8 cellular contexts compared by ENCODE assay signal in the genomic region with DNA sequence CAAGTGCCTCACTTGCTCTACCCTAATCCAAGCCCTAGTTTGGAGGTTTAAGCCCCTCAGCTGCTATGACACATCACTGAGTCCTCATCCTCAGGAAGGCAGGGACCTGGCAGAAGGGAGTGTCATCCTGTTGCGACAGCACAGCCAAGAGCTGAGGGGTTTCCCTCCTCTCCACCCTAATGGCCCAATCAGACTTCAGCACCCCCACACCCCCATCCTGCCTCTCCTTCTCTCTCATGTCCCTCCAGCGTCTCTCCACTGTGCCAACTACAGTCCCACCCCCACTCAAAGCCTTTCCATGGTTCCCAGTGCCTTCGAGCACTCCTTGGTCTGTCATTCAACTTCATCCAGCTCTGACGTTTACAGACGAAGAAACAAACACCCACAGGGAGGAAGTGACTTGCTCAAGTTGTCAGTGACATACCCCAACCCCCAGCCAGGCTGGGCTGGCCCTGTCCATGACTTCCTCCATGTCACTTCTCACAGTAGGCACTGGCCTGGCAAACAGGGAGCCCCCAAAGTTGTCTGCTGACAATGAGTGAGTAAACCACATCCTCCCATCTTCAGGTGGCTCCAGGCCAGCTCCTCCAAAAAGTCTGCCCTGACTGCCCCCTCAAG. TPM values are rescaled to one million over a fixed set of nuclear protein-coding genes. Genes with fewer than 3 reads are reported as not detected.
DNase-seq lines count a peak whose midpoint lies in the region; ATAC-seq and TF ChIP-seq lines count a peak whose summit lies in the region.

No MANE protein-coding gene starts in this region.

- H3K4me3 Mint-ChIP-seq in T-helper 2 cell treated with Interferon-gamma antibody and Interleukin-4, amounts not matched to agents 5 μg/mL and 100 μg/mL, for 36 hours: peak overlapping the region; percentile 60

- H3K27ac Mint-ChIP-seq in T-helper 2 cell treated with Interferon-gamma antibody and Interleukin-4, amounts not matched to agents 5 μg/mL and 100 μg/mL, for 36 hours: peak overlapping the region; percentile 95

- peak; percentile 68 for DNase-seq in T-helper 2 cell treated with Interferon-gamma antibody and Interleukin-4, amounts not matched to agents 5 μg/mL and 100 μg/mL, for 36 hours (ENCODE audit: low spot score)
- DNase-seq in adrenal gland (peak in 4 of 7 donors; percentile 60 to 71 (median 66)), right lobe of liver (peak in 2 of 3 donors; percentile 70 to 78), NCI-H1436 treated with DMSO at 0.1 percent for 48 hours (lab: John Stamatoyannopoulos, UW) (no peak)
- peak; percentile 32 to 37 for DNase-seq in stimulated activated CD8-positive, alpha-beta memory T cell treated with anti-CD3 and anti-CD28 coated beads, Interleukin-2, amount 100 ng/mL, for 48 hours (ENCODE audit: low read depth in 2 of 2)

- H3K36me3 Mint-ChIP-seq in T-helper 2 cell treated with Interferon-gamma antibody and Interleukin-4, amounts not matched to agents 5 μg/mL and 100 μg/mL, for 36 hours (ENCODE audit: low read depth): peaks cover 6% of the 10 kb centered on the region

- POLR2A ChIA-PET in HEK293 (lab: Yijun Ruan, JAX): no interaction called here

- no peak overlapping the region for H3K27ac ChIP-seq in HEK293 (ENCODE audit: extremely low read depth, low read depth, low read length)
- H3K27ac ChIP-seq in adrenal gland: peak overlapping the region; percentile 8 to 88 (median 74)
- peak overlapping the region; percentile 26 to 75 (median 73) for H3K27ac ChIP-seq in right lobe of liver

- intact Hi-C loops in adrenal gland (cut with DNase I) (no loop called here), right lobe of liver (cut with DNase I) (no loop called here)

- WGBS in adrenal gland, 4 donors: 41 to 47% (median 44%) methylated on average over 5 of the region's 5 CpGs
- WGBS in right lobe of liver (ENCODE audit: insufficient coverage, low coverage, low lambda C conversion rate, missing lambda C conversion rate): 52% methylated on average over 4 of the region's 5 CpGs

- CTCF ChIA-PET in HEK293 (lab: Yijun Ruan, JAX): interaction anchor here (1.8 to 3.2 kb wide), 3 partner anchors 9 to 56 kb away, joined by 4 to 14 read pairs (median 5); no protein-coding TSS in a partner anchor

- TF ChIP-seq CTCF in HEK293 (tag by site-specific recombination; IDR thresholded peaks at IDR 0.05): no peak
- TF ChIP-seq CTCF in adrenal gland (IDR thresholded peaks at IDR 0.05): no peak
- no peak for TF ChIP-seq CTCF in right lobe of liver (IDR thresholded peaks at IDR 0.05)

- peaks cover 41% of the 10 kb centered on the region for H3K4me1 Mint-ChIP-seq in T-helper 2 cell treated with Interferon-gamma antibody and Interleukin-4, amounts not matched to agents 5 μg/mL and 100 μg/mL, for 36 hours (ENCODE audit: low read depth)

- H3K27me3 ChIP-seq in adrenal gland: no peaks in the 10 kb centered on the region
- H3K27me3 ChIP-seq in right lobe of liver: no peaks in the 10 kb centered on the region

- H3K9me3 ChIP-seq in HEK293 (ENCODE audit: control insufficient read depth, insufficient read depth, low read depth, low read length) (no peaks in the 10 kb centered on the region), adrenal gland (replicated peaks in 1 of 3) (no peaks in the 10 kb centered on the region), right lobe of liver (no peaks in the 10 kb centered on the region)

- H3K4me3 ChIP-seq in HEK293 (ENCODE audit: low read depth, low read length) (no peak overlapping the region), adrenal gland (no peak overlapping the region), right lobe of liver (no peak overlapping the region)

- TF ChIP-seq POLR2A in adrenal gland (IDR thresholded peaks at IDR 0.05) (no peak), right lobe of liver (IDR thresholded peaks at IDR 0.05) (no peak)

- H3K27me3 Mint-ChIP-seq in T-helper 2 cell treated with Interferon-gamma antibody and Interleukin-4, amounts not matched to agents 5 μg/mL and 100 μg/mL, for 36 hours (ENCODE audit: low read depth): no peaks in the 10 kb centered on the region

- no peaks in the 10 kb centered on the region for H3K9me3 Mint-ChIP-seq in T-helper 2 cell treated with Interferon-gamma antibody and Interleukin-4, amounts not matched to agents 5 μg/mL and 100 μg/mL, for 36 hours

- ATAC-seq in right lobe of liver (peak; percentile 48 to 60 (median 54)), GM19455 (IDR thresholded peaks at IDR 0.05; ENCODE audit: unreplicated experiment) (no peak), GM21576 (IDR thresholded peaks at IDR 0.05; ENCODE audit: unreplicated experiment) (no peak)

- H3K36me3 ChIP-seq in HEK293 (ENCODE audit: control insufficient read depth in 2 of 2, insufficient read depth in 1 of 2, low read length in 2 of 2): peaks cover 0 to 6% of the 10 kb centered on the region in 2 experiments; a peak in 1 of 3 replicates
- no peaks in the 10 kb centered on the region for H3K36me3 ChIP-seq in adrenal gland (replicated peaks in 1 of 2)
- H3K36me3 ChIP-seq in right lobe of liver: no peaks in the 10 kb centered on the region

- H3K4me1 ChIP-seq in HEK293 (ENCODE audit: control insufficient read depth, insufficient read depth, low read length) (no peaks in the 10 kb centered on the region), adrenal gland (replicated peaks in 1 of 2) (peaks cover 47 to 72% of the 10 kb centered on the region in 2 donors), right lobe of liver (peaks cover 0 to 12% (median under 1%) of the 10 kb centered on the region in 4 donors)

TF ChIP-seq in HEK293, 187 proteins besides CTCF, POLR2A, EP300 and RAD21 (continues in another document):
- TF ChIP-seq ZNF561 (tag by site-specific recombination; IDR thresholded peaks at IDR 0.05; ENCODE audit: borderline replicate concordance): no peak
- TF ChIP-seq SP2 (tag by site-specific recombination; IDR thresholded peaks at IDR 0.05): peak; percentile 38
- TF ChIP-seq ZNF600 (tag by site-specific recombination; IDR thresholded peaks at IDR 0.05): peak; percentile 45; the same call in 1 of the 2 replicates
- TF ChIP-seq, protein P1, sequence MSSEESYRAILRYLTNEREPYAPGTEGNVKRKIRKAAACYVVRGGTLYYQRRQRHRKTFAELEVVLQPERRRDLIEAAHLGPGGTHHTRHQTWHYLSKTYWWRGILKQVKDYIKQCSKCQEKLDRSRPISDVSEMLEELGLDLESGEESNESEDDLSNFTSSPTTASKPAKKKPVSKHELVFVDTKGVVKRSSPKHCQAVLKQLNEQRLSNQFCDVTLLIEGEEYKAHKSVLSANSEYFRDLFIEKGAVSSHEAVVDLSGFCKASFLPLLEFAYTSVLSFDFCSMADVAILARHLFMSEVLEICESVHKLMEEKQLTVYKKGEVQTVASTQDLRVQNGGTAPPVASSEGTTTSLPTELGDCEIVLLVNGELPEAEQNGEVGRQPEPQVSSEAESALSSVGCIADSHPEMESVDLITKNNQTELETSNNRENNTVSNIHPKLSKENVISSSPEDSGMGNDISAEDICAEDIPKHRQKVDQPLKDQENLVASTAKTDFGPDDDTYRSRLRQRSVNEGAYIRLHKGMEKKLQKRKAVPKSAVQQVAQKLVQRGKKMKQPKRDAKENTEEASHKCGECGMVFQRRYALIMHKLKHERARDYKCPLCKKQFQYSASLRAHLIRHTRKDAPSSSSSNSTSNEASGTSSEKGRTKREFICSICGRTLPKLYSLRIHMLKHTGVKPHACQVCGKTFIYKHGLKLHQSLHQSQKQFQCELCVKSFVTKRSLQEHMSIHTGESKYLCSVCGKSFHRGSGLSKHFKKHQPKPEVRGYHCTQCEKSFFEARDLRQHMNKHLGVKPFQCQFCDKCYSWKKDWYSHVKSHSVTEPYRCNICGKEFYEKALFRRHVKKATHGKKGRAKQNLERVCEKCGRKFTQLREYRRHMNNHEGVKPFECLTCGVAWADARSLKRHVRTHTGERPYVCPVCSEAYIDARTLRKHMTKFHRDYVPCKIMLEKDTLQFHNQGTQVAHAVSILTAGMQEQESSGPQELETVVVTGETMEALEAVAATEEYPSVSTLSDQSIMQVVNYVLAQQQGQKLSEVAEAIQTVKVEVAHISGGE (tag by site-specific recombination; conservative IDR thresholded peaks at IDR 0.05; ENCODE audit: low read depth): no peak
- TF ChIP-seq ZNF16 (tag by site-specific recombination; IDR thresholded peaks at IDR 0.05; ENCODE audit: low read depth): no peak
- no peak for TF ChIP-seq ZNF146 (tag by site-specific recombination; IDR thresholded peaks at IDR 0.05)
- no peak for TF ChIP-seq ZNF529 (tag by site-specific recombination; IDR thresholded peaks at IDR 0.05; ENCODE audit: insufficient replicate concordance)
- no peak for TF ChIP-seq ZNF837 (tag by site-specific recombination; IDR thresholded peaks at IDR 0.05)
- TF ChIP-seq ZNF629 (tag by site-specific recombination; IDR thresholded peaks at IDR 0.05): peak; percentile 45; the same call in 1 of the 2 replicates
- TF ChIP-seq ZNF621 (tag by site-specific recombination; IDR thresholded peaks at IDR 0.05): no peak
- no peak for TF ChIP-seq ZNF169 (tag by site-specific recombination; IDR thresholded peaks at IDR 0.05)
- no peak for TF ChIP-seq ZNF302 (tag by site-specific recombination; IDR thresholded peaks at IDR 0.05; ENCODE audit: low read depth)
- TF ChIP-seq ZNF112 (tag by site-specific recombination; IDR thresholded peaks at IDR 0.05): no peak
- TF ChIP-seq ZBTB21 (tag by site-specific recombination; IDR thresholded peaks at IDR 0.05): peak; percentile 26; the same call in 1 of the 2 replicates
- TF ChIP-seq, protein P2, sequence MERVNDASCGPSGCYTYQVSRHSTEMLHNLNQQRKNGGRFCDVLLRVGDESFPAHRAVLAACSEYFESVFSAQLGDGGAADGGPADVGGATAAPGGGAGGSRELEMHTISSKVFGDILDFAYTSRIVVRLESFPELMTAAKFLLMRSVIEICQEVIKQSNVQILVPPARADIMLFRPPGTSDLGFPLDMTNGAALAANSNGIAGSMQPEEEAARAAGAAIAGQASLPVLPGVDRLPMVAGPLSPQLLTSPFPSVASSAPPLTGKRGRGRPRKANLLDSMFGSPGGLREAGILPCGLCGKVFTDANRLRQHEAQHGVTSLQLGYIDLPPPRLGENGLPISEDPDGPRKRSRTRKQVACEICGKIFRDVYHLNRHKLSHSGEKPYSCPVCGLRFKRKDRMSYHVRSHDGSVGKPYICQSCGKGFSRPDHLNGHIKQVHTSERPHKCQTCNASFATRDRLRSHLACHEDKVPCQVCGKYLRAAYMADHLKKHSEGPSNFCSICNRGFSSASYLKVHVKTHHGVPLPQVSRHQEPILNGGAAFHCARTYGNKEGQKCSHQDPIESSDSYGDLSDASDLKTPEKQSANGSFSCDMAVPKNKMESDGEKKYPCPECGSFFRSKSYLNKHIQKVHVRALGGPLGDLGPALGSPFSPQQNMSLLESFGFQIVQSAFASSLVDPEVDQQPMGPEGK (tag by site-specific recombination; IDR thresholded peaks at IDR 0.05): 0 out of 2 replicates have a peak, but pooled peaks have one; percentile 23

RNA-seq across cellular contexts. Expression of a gene that starts 15.6 kb away (rescaled TPM):
- total RNA-seq in adrenal gland (100 to 1,000 TPM; 103 to 216 (median 153) TPM), right lobe of liver (10 to 100 TPM; 32.9 to 76.7 (median 41.2) TPM)
- polyA plus RNA-seq in adrenal gland: 100 to 1,000 TPM in 2 of 3 donors, 10 to 100 TPM in 1; 30.0 to 217 (median 150) TPM

RNA-seq across cellular contexts. Expression of a gene that starts 57.3 kb away (rescaled TPM):
- total RNA-seq in adrenal gland (100 to 1,000 TPM; 190 to 425 (median 350) TPM), right lobe of liver (100 to 1,000 TPM; 282 to 525 (median 330) TPM)
- 100 to 1,000 TPM; 261 to 668 (median 513) TPM for polyA plus RNA-seq in adrenal gland

Comparison
In these comparisons a context has a peak if more than half of its experiments do, and no peak if none do; other contexts are left out.
1. ATAC-seq: peak in right lobe of liver (4 of 4); none in GM19455 (single experiment) and GM21576 (single experiment).